9 cellular contexts compared by ENCODE assay signal in genomic region chr6:112180095-112180820, GRCh38.
DNase-seq lines count a peak whose midpoint lies in the region; ATAC-seq and TF ChIP-seq lines count a peak whose summit lies in the region.
"Had no signal": no experiment of that assay in that cellular context is flagged by ENCODE, and none has a peak within 500 bp of the region (broad histone marks: within the 10 kb centered on the region; RNA-seq: fewer than 3 reads in every experiment).

No MANE protein-coding gene starts in this region.

- intact Hi-C loops in transverse colon (cut with DNase I; ENCODE audit: low total_unique reads) = loop anchor here (2.0 kb wide), 1 partner anchor 133 kb away; no protein-coding TSS in a partner anchor

- DNase-seq in AG08396 (ENCODE audit: low spot score) (peak; percentile 30), GM13976 (ENCODE audit: low spot score) (peak; percentile 61), NCI-H1930 (lab: John Stamatoyannopoulos, UW) (peak; percentile 61 to 73), T follicular helper cell (ENCODE audit: low read depth) (peak; percentile 14), mesothelial cell of epicardium (ENCODE audit: low spot score in 2 of 2, unreplicated experiment in 2 of 2) (no peak), transverse colon (peak; percentile 19)
- peak; percentile 14 for DNase-seq in effector CD8-positive, alpha-beta T cell (lab: John Stamatoyannopoulos, UW)

- H3K27me3 ChIP-seq in transverse colon = no peaks in the 10 kb centered on the region

- no peak for TF ChIP-seq EP300 in transverse colon (IDR thresholded peaks at IDR 0.05; ENCODE audit: low read depth)

- peak; percentile 86 for ATAC-seq in HG02938 (IDR thresholded peaks at IDR 0.05; ENCODE audit: unreplicated experiment)

- TF ChIP-seq POLR2A in transverse colon (IDR thresholded peaks at IDR 0.05) = no peak

- H3K9me3 Mint-ChIP-seq in mesothelial cell of epicardium = no peaks in the 10 kb centered on the region
- H3K9me3 Mint-ChIP-seq: IgD-negative memory B cell had no signal

- no peak overlapping the region for H3K27ac ChIP-seq in transverse colon

- TF ChIP-seq CTCF in GM13976 (IDR thresholded peaks at IDR 0.05; ENCODE audit: borderline replicate concordance, control extremely low read depth, extremely low read depth, insufficient read depth, missing control alignments) (peak; percentile 52), mesothelial cell of epicardium (IDR thresholded peaks at IDR 0.05; ENCODE audit: unreplicated experiment) (peak; percentile 67), transverse colon (IDR thresholded peaks at IDR 0.05) (peak; percentile 61 to 68 (median 66))

- in situ Hi-C loops in GM13976 (cut with MboI; ENCODE audit: low sequenced_read_pairs, unreplicated experiment) (loop anchor here (10.0 to 25.0 kb wide), 2 partner anchors 125 to 1707 kb away; no protein-coding TSS in a partner anchor), transverse colon (cut with MboI; ENCODE audit: low pct_ligation_motif_present in 1 of 4, low pct_unique_long_range_greater_than_20kb in 1 of 4, low sequenced_read_pairs in 3 of 4) (loop anchor here in 2 of 4 donors (25.0 kb wide), 1 partner anchor 1732 kb away; no protein-coding TSS in a partner anchor)

- no peak overlapping the region for H3K27ac Mint-ChIP-seq in mesothelial cell of epicardium
- H3K27ac Mint-ChIP-seq: IgD-negative memory B cell had no signal

- H3K27me3 Mint-ChIP-seq in mesothelial cell of epicardium (ENCODE audit: low read depth) = no peaks in the 10 kb centered on the region

- H3K4me1 Mint-ChIP-seq in mesothelial cell of epicardium = peaks cover 16% of the 10 kb centered on the region
- H3K4me1 Mint-ChIP-seq: IgD-negative memory B cell had no signal

- no peaks in the 10 kb centered on the region for H3K9me3 ChIP-seq in transverse colon

- H3K4me3 ChIP-seq in transverse colon = no peak overlapping the region

- H3K4me3 Mint-ChIP-seq in mesothelial cell of epicardium = no peak overlapping the region
- H3K4me3 Mint-ChIP-seq: IgD-negative memory B cell had no signal

- H3K36me3 ChIP-seq in transverse colon = no peaks in the 10 kb centered on the region

- H3K4me1 ChIP-seq in transverse colon = peaks cover 0 to 9% (median 0%) of the 10 kb centered on the region in 4 donors

- H3K36me3 Mint-ChIP-seq in mesothelial cell of epicardium = peaks cover 2% of the 10 kb centered on the region
- H3K36me3 Mint-ChIP-seq: IgD-negative memory B cell had no signal

- WGBS in transverse colon (ENCODE audit: low coverage in 1 of 2), 2 donors = 52 to 58% methylated on average over 6 of the region's 6 CpGs

Comparison
In these comparisons a context has a peak if more than half of its experiments do, and no peak if none do; other contexts are left out.
1. DNase-seq: peak in AG08396 (single experiment), GM13976 (single experiment), NCI-H1930 (2 of 2), T follicular helper cell (single experiment), effector CD8-positive, alpha-beta T cell (single experiment) and transverse colon (single experiment); none in mesothelial cell of epicardium (0 of 2).
2. Peak in every context shown above with its lines, with median percentiles within 50 percentile points of each other: CTCF ChIP-seq.